In genomic region chr1:227318003-227318851, GRCh38 we compare ENCODE assay signal across 8 cellular contexts. TPM values are rescaled to one million over a fixed set of nuclear protein-coding genes. Genes with fewer than 3 reads are reported as not detected.
DNase-seq lines count a peak whose midpoint lies in the region; ATAC-seq and TF ChIP-seq lines count a peak whose summit lies in the region.

TSS of gene CDC42BPA (minus strand) at chr1:227318492. CDS start at chr1:227317182, 1,310 bp downstream.

- peak within 1 kb of the TSS; percentile 95 for H3K27ac ChIP-seq in mesodermal cell (ENCODE audit: low read depth, low read length, severe bottlenecking)

- no peaks in the 10 kb centered on the region for H3K36me3 ChIP-seq in mesodermal cell (ENCODE audit: control insufficient read depth, insufficient read depth, low read length)

- TF ChIP-seq CTCF in epithelial cell of proximal tubule (conservative IDR thresholded peaks at IDR 0.05; ENCODE audit: low read depth, low read length) = no peak

- peak; percentile 90 for DNase-seq in DMS79 treated with DMSO at 0.1 percent for 48 hours (lab: John Stamatoyannopoulos, UW)
- DNase-seq in NCI-H446 treated with DMSO at 0.1 percent for 48 hours (lab: John Stamatoyannopoulos, UW) = peak; percentile 64
- DNase-seq in activated CD8-positive, alpha-beta memory T cell treated with anti-CD3 and anti-CD28 coated beads, Interleukin-2, amount 50 U/mL, for 4 hours = peak; percentile 29
- DNase-seq in epithelial cell of proximal tubule (ENCODE audit: low read depth) = no peak
- DNase-seq in stimulated activated naive CD4-positive, alpha-beta T cell (lab: John Stamatoyannopoulos, UW) = peak in 4 of 6 experiments; percentile 20 to 28 (median 24)

- H3K4me3 ChIP-seq in epithelial cell of proximal tubule (ENCODE audit: low read depth, low read length) (peak within 1 kb of the TSS; percentile 78), mesodermal cell (ENCODE audit: extremely low read depth, insufficient read depth, low read length, poor library complexity, severe bottlenecking) (peak within 1 kb of the TSS; percentile 71)

- no peaks in the 10 kb centered on the region for H3K9me3 ChIP-seq in mesodermal cell (ENCODE audit: control insufficient read depth, low read length)

- ATAC-seq in HG02678 (IDR thresholded peaks at IDR 0.05; ENCODE audit: unreplicated experiment) (peak; percentile 50), GM18867 (IDR thresholded peaks at IDR 0.05; ENCODE audit: unreplicated experiment) (no peak)

- no peaks in the 10 kb centered on the region for H3K4me1 ChIP-seq in mesodermal cell (ENCODE audit: control insufficient read depth, insufficient read depth, low read length, poor library complexity, severe bottlenecking)

- WGBS in mesodermal cell (ENCODE audit: insufficient coverage in 2 of 2), 2 experiments = 0 to 1% methylated on average over 62 to 83 of the region's 100 CpGs

RNA-seq across cellular contexts. Expression of gene CDC42BPA, which starts in this region (rescaled TPM):
- 13.2 and 15.6 TPM in 2 replicates for total RNA-seq in epithelial cell of proximal tubule
- polyA plus RNA-seq in mesodermal cell (2013, experiment 1 of 2) = 16.6 TPM
- 18.4 TPM for polyA plus RNA-seq in mesodermal cell (2013, experiment 2 of 2)
